ENCODE assay signal across 13 cellular contexts in the genomic region with DNA sequence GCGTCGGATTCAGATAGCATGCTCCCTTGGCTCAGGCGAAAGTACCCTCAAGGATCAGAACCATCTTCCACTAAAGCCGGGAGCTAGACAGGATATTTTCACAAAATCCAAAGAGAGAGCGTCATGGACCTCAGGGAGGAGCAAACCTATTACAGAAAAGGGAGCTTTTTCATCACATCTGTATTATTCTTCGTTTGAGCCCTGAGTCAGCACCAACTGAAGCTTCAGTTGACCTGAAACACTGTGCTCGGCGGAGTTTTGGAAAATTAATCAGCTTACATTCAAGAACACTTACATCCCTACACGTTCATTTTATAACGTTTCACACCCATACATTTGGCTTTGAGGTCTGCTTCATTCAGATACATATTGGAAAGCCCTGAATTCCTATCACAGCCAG.
A peak's percentile ranks its signal among the peaks of the same experiment; 100 is the strongest.
DNase-seq lines count a peak whose midpoint lies in the region; ATAC-seq and TF ChIP-seq lines count a peak whose summit lies in the region.
"Had no signal": no experiment of that assay in that cellular context is flagged by ENCODE, and none has a peak within 500 bp of the region (broad histone marks: within the 10 kb centered on the region; RNA-seq: fewer than 3 reads in every experiment).

No MANE protein-coding gene starts in this region.

- WGBS in esophagus muscularis mucosa = 78% methylated on average over 10 of the region's 10 CpGs

- DNase-seq in AG10803 (ENCODE audit: low read depth) (peak; percentile 44), adipocyte (ENCODE audit: low read depth) (no peak), natural killer cell (no peak), esophagus muscularis mucosa (ENCODE audit: extremely low spot score) (no peak), CD1c-positive myeloid dendritic cell (ENCODE audit: extremely low spot score) (no peak), NCI-H446 (lab: John Stamatoyannopoulos, UW) (no peak)
- DNase-seq in CD8-positive, alpha-beta T cell = no peak
- DNase-seq: kidney glomerular epithelial cell; NCI-H187 treated with DMSO at 0.1 percent for 48 hours; stimulated activated CD4-positive, alpha-beta T cell treated with anti-CD3 and anti-CD28 coated beads, Interleukin-4, amount 100 ng/mL, for 24 hours had no signal

- no peak for TF ChIP-seq EP300 in esophagus muscularis mucosa (IDR thresholded peaks at IDR 0.05)

- TF ChIP-seq POLR2A in esophagus muscularis mucosa (IDR thresholded peaks at IDR 0.05; ENCODE audit: low read depth) = no peak

- H3K36me3 Mint-ChIP-seq in CD8-positive, alpha-beta T cell = no peaks in the 10 kb centered on the region
- no peaks in the 10 kb centered on the region for H3K36me3 Mint-ChIP-seq in natural killer cell

- intact Hi-C loops in CD8-positive, alpha-beta T cell (cut with DNase I, micrococcal nuclease) = loop anchor here in 1 of 2 experiments (10.0 kb wide), 1 partner anchor 258 kb away; a partner anchor contains a TSS
- intact Hi-C loops in natural killer cell (cut with micrococcal nuclease) (no loop called here), esophagus muscularis mucosa (cut with DNase I) (no loop called here)

- ATAC-seq in CD8-positive, alpha-beta T cell = no peak
- ATAC-seq in natural killer cell = no peak
- no peak for ATAC-seq in HG03520 (IDR thresholded peaks at IDR 0.05; ENCODE audit: unreplicated experiment)
- ATAC-seq: stimulated activated memory B cell treated with anti-CD40 and anti-IgM and Interleukin-4, amounts not matched to agents 10 μg/mL and 1 μg/mL and 100 μg/mL, for 72 hours had no signal

- H3K4me1 Mint-ChIP-seq in CD8-positive, alpha-beta T cell (ENCODE audit: low read depth) = peaks cover 62% of the 10 kb centered on the region
- peaks cover 52 to 63% of the 10 kb centered on the region in 2 donors for H3K4me1 Mint-ChIP-seq in natural killer cell

- H3K4me3 Mint-ChIP-seq in CD8-positive, alpha-beta T cell = peak overlapping the region; percentile 74
- H3K4me3 Mint-ChIP-seq in natural killer cell = peak overlapping the region; percentile 81
- H3K4me3 Mint-ChIP-seq: stimulated activated memory B cell treated with anti-CD40 and anti-IgM and Interleukin-4, amounts not matched to agents 10 μg/mL and 1 μg/mL and 100 μg/mL, for 72 hours had no signal

- TF ChIP-seq CTCF in AG10803 (conservative IDR thresholded peaks at IDR 0.05; ENCODE audit: low read length) (no peak), natural killer cell (IDR thresholded peaks at IDR 0.05) (no peak), esophagus muscularis mucosa (IDR thresholded peaks at IDR 0.05) (no peak)
- no peak for TF ChIP-seq CTCF in CD8-positive, alpha-beta T cell (IDR thresholded peaks at IDR 0.05)

- H3K27ac ChIP-seq in CD8-positive, alpha-beta T cell (ENCODE audit: low read depth, low read length) = no peak overlapping the region
- no peak overlapping the region for H3K27ac ChIP-seq in esophagus muscularis mucosa (replicated peaks in 1 of 4)
- H3K27ac ChIP-seq: VCaP had no signal

- H3K9me3 Mint-ChIP-seq in CD8-positive, alpha-beta T cell = peaks cover 3% of the 10 kb centered on the region
- peaks cover 0 to 3% of the 10 kb centered on the region in 2 donors for H3K9me3 Mint-ChIP-seq in natural killer cell

- no peaks in the 10 kb centered on the region for H3K36me3 ChIP-seq in CD8-positive, alpha-beta T cell (ENCODE audit: insufficient read depth, low read length)
- H3K36me3 ChIP-seq in adipocyte (ENCODE audit: control insufficient read depth, insufficient read depth, low read length, severe bottlenecking) = no peaks in the 10 kb centered on the region
- H3K36me3 ChIP-seq in esophagus muscularis mucosa = no peaks in the 10 kb centered on the region

- H3K9me3 ChIP-seq in CD8-positive, alpha-beta T cell (ENCODE audit: low read length) = no peaks in the 10 kb centered on the region
- H3K9me3 ChIP-seq in adipocyte (ENCODE audit: control insufficient read depth, low read length) (peaks cover 3% of the 10 kb centered on the region), esophagus muscularis mucosa (no peaks in the 10 kb centered on the region)

- no peaks in the 10 kb centered on the region for H3K27me3 Mint-ChIP-seq in CD8-positive, alpha-beta T cell (ENCODE audit: low read depth)
- H3K27me3 Mint-ChIP-seq in natural killer cell (ENCODE audit: low read depth in 2 of 2) = no peaks in the 10 kb centered on the region
- H3K27me3 Mint-ChIP-seq: stimulated activated memory B cell treated with anti-CD40 and anti-IgM and Interleukin-4, amounts not matched to agents 10 μg/mL and 1 μg/mL and 100 μg/mL, for 72 hours had no signal

- POLR2A ChIA-PET in CD8-positive, alpha-beta T cell (lab: Charles Lee) = interaction anchor here (0.9 to 2.8 kb wide), 7 partner anchors 13 to 191 kb away, joined by 3 to 22 read pairs (median 4); no protein-coding TSS in a partner anchor

- H3K4me3 ChIP-seq in AG10803 (ENCODE audit: low read length) = peak overlapping the region; percentile 4; the same call in 1 of the 2 replicates
- no peak overlapping the region for H3K4me3 ChIP-seq in CD8-positive, alpha-beta T cell (ENCODE audit: low read depth, low read length)
- peak overlapping the region; percentile 61 for H3K4me3 ChIP-seq in adipocyte (ENCODE audit: low read length)
- no peak overlapping the region for H3K4me3 ChIP-seq in esophagus muscularis mucosa

- H3K9ac ChIP-seq in adipocyte (ENCODE audit: low read length) = peak overlapping the region; percentile 79

- H3K4me1 ChIP-seq in CD8-positive, alpha-beta T cell (ENCODE audit: insufficient read depth, low read length) = peaks cover 48% of the 10 kb centered on the region
- H3K4me1 ChIP-seq in adipocyte (ENCODE audit: control insufficient read depth, insufficient read depth, low read length) = peaks cover 51% of the 10 kb centered on the region
- peaks cover 24 to 48% (median 44%) of the 10 kb centered on the region in 4 donors for H3K4me1 ChIP-seq in esophagus muscularis mucosa

- CTCF ChIA-PET in CD8-positive, alpha-beta T cell (lab: Charles Lee) = interaction anchor here (0.7 to 1.9 kb wide), 9 partner anchors 8 to 258 kb away, joined by 3 to 9 read pairs (median 4); no protein-coding TSS in a partner anchor

- H3K27ac Mint-ChIP-seq in CD8-positive, alpha-beta T cell = peak overlapping the region; percentile 91
- peak overlapping the region; percentile 82 to 84 for H3K27ac Mint-ChIP-seq in natural killer cell
- H3K27ac Mint-ChIP-seq: stimulated activated memory B cell treated with anti-CD40 and anti-IgM and Interleukin-4, amounts not matched to agents 10 μg/mL and 1 μg/mL and 100 μg/mL, for 72 hours had no signal

- H3K27me3 ChIP-seq in CD8-positive, alpha-beta T cell (ENCODE audit: insufficient read depth, low read length) = no peaks in the 10 kb centered on the region
- H3K27me3 ChIP-seq in adipocyte (replicated peaks; ENCODE audit: control insufficient read depth, insufficient read depth, low read length) (no peaks in the 10 kb centered on the region), esophagus muscularis mucosa (no peaks in the 10 kb centered on the region)

Comparison
In these comparisons a context has a peak if more than half of its experiments do, and no peak if none do; other contexts are left out.
1. H3K4me3 ChIP-seq: peak in AG10803 (single experiment) and adipocyte (single experiment); none in CD8-positive, alpha-beta T cell (single experiment) and esophagus muscularis mucosa (0 of 4).